ENCODE assay signal across 23 cellular contexts in genomic region chr1:217032715-217033367, GRCh38.
A peak's percentile ranks its signal among the peaks of the same experiment; 100 is the strongest.
DNase-seq lines count a peak whose midpoint lies in the region; ATAC-seq and TF ChIP-seq lines count a peak whose summit lies in the region.
"Had no signal": no experiment of that assay in that cellular context is flagged by ENCODE, and none has a peak within 500 bp of the region (broad histone marks: within the 10 kb centered on the region; RNA-seq: fewer than 3 reads in every experiment).

No MANE protein-coding gene starts in this region.

- TF ChIP-seq RAD21 in IMR-90 (IDR thresholded peaks at IDR 0.05; ENCODE audit: low read length), result no peak

- no peak overlapping the region for H2BK15ac ChIP-seq in IMR-90 (ENCODE audit: low read depth, low read length)

- no peak overlapping the region for H3K18ac ChIP-seq in IMR-90 (ENCODE audit: low read depth, low read length)

- H3K27me3 ChIP-seq in IMR-90 (ENCODE audit: control insufficient read depth, insufficient read depth, low read length) (no peaks in the 10 kb centered on the region), heart left ventricle (no peaks in the 10 kb centered on the region), right cardiac atrium (ENCODE audit: control insufficient read depth, insufficient read depth) (no peaks in the 10 kb centered on the region)

- dilution Hi-C loops in IMR-90 (cut with HindIII; ENCODE audit: low sequenced_read_pairs, unreplicated experiment), result no loop called here

- peak; percentile 18 for DNase-seq in DMS53 (lab: John Stamatoyannopoulos, UW)
- no peak for DNase-seq in DMS53 treated with DMSO at 0.1 percent for 48 hours (lab: John Stamatoyannopoulos, UW; ENCODE audit: unreplicated experiment)
- no peak for DNase-seq in IMR-90
- DNase-seq in heart left ventricle, result no peak
- DNase-seq in right cardiac atrium, result peak in 1 of 3 donors; percentile 33
- no peak for DNase-seq in activated CD4-positive, alpha-beta T cell treated with anti-CD3 and anti-CD28 coated beads, Interleukin-2, amount 10 ng/mL, durations not matched to agents 24 days and 14 days
- DNase-seq in SW 1271 (lab: John Stamatoyannopoulos, UW), result no peak
- no peak for DNase-seq in GM10266 (ENCODE audit: extremely low spot score)
- DNase-seq: AML-193; Caco-2; CD4-positive, alpha-beta T cell; DMS79 treated with DMSO at 0.1 percent for 48 hours; GF-D8; GM23248; H7; HFFc6 had no signal

- no TSS peak for BruUV-seq in IMR-90 (replicated peaks; lab: Mats Ljungman, UMichigan)

- POLR2A ChIA-PET in IMR-90 (lab: Charles Lee; ENCODE audit: unreplicated experiment), result no interaction called here

- H3K4me2 ChIP-seq in IMR-90 (ENCODE audit: low read depth, low read length), result no peak overlapping the region
- H3K4me2 ChIP-seq: A549 had no signal

- H3K9ac ChIP-seq in IMR-90 (ENCODE audit: low read depth, low read length), result no peak overlapping the region
- H3K9ac ChIP-seq: GM23248 had no signal

- no peak overlapping the region for H2BK5ac ChIP-seq in IMR-90 (ENCODE audit: low read depth, low read length, poor library complexity, severe bottlenecking)

- no peaks in the 10 kb centered on the region; the same call in 1 of the 2 replicates for H3K9me1 ChIP-seq in IMR-90 (ENCODE audit: insufficient read depth, low read length)

- H3K9me3 Mint-ChIP-seq in activated CD4-positive, alpha-beta T cell treated with anti-CD3 and anti-CD28 coated beads, Interleukin-2, amount 10 ng/mL, durations not matched to agents 24 days and 14 days, result no peaks in the 10 kb centered on the region

- H3K36me3 ChIP-seq in IMR-90 (ENCODE audit: control insufficient read depth, insufficient read depth, low read length), result no peaks in the 10 kb centered on the region
- H3K36me3 ChIP-seq in heart left ventricle, result no peaks in the 10 kb centered on the region

- H3K4me3 ChIP-seq in IMR-90 (ENCODE audit: insufficient read depth, low read depth, low read length) (no peak overlapping the region), heart left ventricle (no peak overlapping the region), right cardiac atrium (ENCODE audit: low read length) (no peak overlapping the region)
- H3K4me3 ChIP-seq: A549, GM12878, GM23248 had no signal

- H3K4me3 Mint-ChIP-seq in activated CD4-positive, alpha-beta T cell treated with anti-CD3 and anti-CD28 coated beads, Interleukin-2, amount 10 ng/mL, durations not matched to agents 24 days and 14 days, result no peak overlapping the region
- H3K4me3 Mint-ChIP-seq: CD4-positive, alpha-beta T cell; HFFc6; IgD-negative memory B cell had no signal

- H3K14ac ChIP-seq in IMR-90 (replicated peaks; ENCODE audit: low read depth, low read length), result no peak overlapping the region

- no peak overlapping the region for H3K4ac ChIP-seq in IMR-90 (ENCODE audit: low read depth, low read length)

- no peaks in the 10 kb centered on the region for H3K27me3 Mint-ChIP-seq in activated CD4-positive, alpha-beta T cell treated with anti-CD3 and anti-CD28 coated beads, Interleukin-2, amount 10 ng/mL, durations not matched to agents 24 days and 14 days
- H3K27me3 Mint-ChIP-seq: CD4-positive, alpha-beta T cell; IgD-negative memory B cell had no signal

- H3K27ac ChIP-seq in IMR-90 (ENCODE audit: insufficient read depth, low read length), result no peak overlapping the region
- H3K27ac ChIP-seq in heart left ventricle, result peak overlapping the region in 4 of 12 donors; percentile 24 to 55 (median 44)
- peak overlapping the region; percentile 72 for H3K27ac ChIP-seq in right cardiac atrium (ENCODE audit: low read length)
- H3K27ac ChIP-seq: 22Rv1, A549, C4-2B, GM23248, HL-60 had no signal

- no peaks in the 10 kb centered on the region for H3K4me1 Mint-ChIP-seq in activated CD4-positive, alpha-beta T cell treated with anti-CD3 and anti-CD28 coated beads, Interleukin-2, amount 10 ng/mL, durations not matched to agents 24 days and 14 days
- H3K4me1 Mint-ChIP-seq: IgD-negative memory B cell had no signal

- H2BK120ac ChIP-seq in IMR-90 (ENCODE audit: low read depth, low read length), result no peak overlapping the region

- no peak overlapping the region for H4K8ac ChIP-seq in IMR-90 (ENCODE audit: low read depth in 2 of 2, low read length in 2 of 2)

- H4K20me1 ChIP-seq in IMR-90 (ENCODE audit: insufficient read depth, low read length), result no peaks in the 10 kb centered on the region

- H3K4me1 ChIP-seq in IMR-90 (ENCODE audit: control insufficient read depth, insufficient read depth, low read length) (peaks cover 5% of the 10 kb centered on the region), heart left ventricle (peaks cover 0 to 23% (median 8%) of the 10 kb centered on the region in 12 donors), right cardiac atrium (ENCODE audit: control insufficient read depth, insufficient read depth, low read length) (peaks cover 7% of the 10 kb centered on the region)
- H3K4me1 ChIP-seq: Caco-2 had no signal

- H3K36me3 Mint-ChIP-seq in activated CD4-positive, alpha-beta T cell treated with anti-CD3 and anti-CD28 coated beads, Interleukin-2, amount 10 ng/mL, durations not matched to agents 24 days and 14 days (ENCODE audit: low read depth), result no peaks in the 10 kb centered on the region
- H3K36me3 Mint-ChIP-seq: IgD-negative memory B cell had no signal

- no peak overlapping the region for H3K23ac ChIP-seq in IMR-90 (ENCODE audit: low read depth, low read length)

- CTCF ChIA-PET in IMR-90 (lab: Yijun Ruan, JAX), result interaction anchor here (0.7 kb wide), 1 partner anchor 11 kb away, joined by 3 read pairs; no protein-coding TSS in a partner anchor

- no peaks in the 10 kb centered on the region for H3K79me1 ChIP-seq in IMR-90 (ENCODE audit: low read depth in 1 of 2, low read length in 2 of 2)

- no peak overlapping the region for H2AK9ac ChIP-seq in IMR-90 (replicated peaks; ENCODE audit: low read depth, low read length, poor library complexity)

- no peak for ATAC-seq in IMR-90 (ENCODE audit: low read depth)
- ATAC-seq in heart left ventricle, result peak; percentile 62 to 74 (median 72)
- peak in 1 of 2 donors; percentile 54 for ATAC-seq in right cardiac atrium
- ATAC-seq: A549, GM12878, HCT116 had no signal

- no peak overlapping the region for H2BK20ac ChIP-seq in IMR-90 (ENCODE audit: low read depth, low read length)

- no peak overlapping the region for H4K5ac ChIP-seq in IMR-90 (ENCODE audit: low read depth, low read length)

- H4K91ac ChIP-seq in IMR-90 (ENCODE audit: insufficient read depth, low read depth, low read length), result no peak overlapping the region

- no CpG with 5 or more reads among the region's 4 CpGs for WGBS in IMR-90 (ENCODE audit: extremely low coverage in 2 of 2, insufficient read length in 1 of 2), 2 experiments
- 49 to 67% (median 53%) methylated on average over 4 of the region's 4 CpGs for WGBS in heart left ventricle, 4 donors
- WGBS in right cardiac atrium, result 67% methylated on average over 4 of the region's 4 CpGs

- no peak overlapping the region for H2AK5ac ChIP-seq in IMR-90 (ENCODE audit: low read depth, low read length)

- TF ChIP-seq CTCF in IMR-90 (conservative IDR thresholded peaks at IDR 0.05; ENCODE audit: low read depth, low read length), result no peak
- TF ChIP-seq CTCF in heart left ventricle (IDR thresholded peaks at IDR 0.05), result no peak
- no peak for TF ChIP-seq CTCF in GM10266 (IDR thresholded peaks at IDR 0.05; ENCODE audit: control insufficient read depth, insufficient read depth, low read depth, missing control alignments)

- H3K9me3 ChIP-seq in IMR-90 (ENCODE audit: control insufficient read depth, insufficient read depth, low read length) (no peaks in the 10 kb centered on the region), heart left ventricle (peaks cover 0 to 2% (median 0%) of the 10 kb centered on the region in 12 donors), right cardiac atrium (ENCODE audit: control insufficient read depth, low read length) (no peaks in the 10 kb centered on the region)
- H3K9me3 ChIP-seq: A549, Caco-2 had no signal

- H2AFZ ChIP-seq in IMR-90 (replicated peaks; ENCODE audit: low read length, poor library complexity), result no peak overlapping the region
- H2AFZ ChIP-seq: GM23248 had no signal

- TF ChIP-seq POLR2A in IMR-90 (IDR thresholded peaks at IDR 0.05; ENCODE audit: low read depth, low read length) (no peak), heart left ventricle (IDR thresholded peaks at IDR 0.05) (no peak)

- no peak overlapping the region for H3K56ac ChIP-seq in IMR-90 (ENCODE audit: extremely low read depth, insufficient read depth, low read length)

- in situ Hi-C loops in IMR-90 (cut with MboI; ENCODE audit: low sequenced_read_pairs), result no loop called here

- intact Hi-C loops in IMR-90 (cut with micrococcal nuclease), result no loop called here
- intact Hi-C loops in heart left ventricle (cut with DNase I), result no loop called here
- intact Hi-C loops in right cardiac atrium (cut with DNase I), result no loop called here
- intact Hi-C loops in activated CD4-positive, alpha-beta T cell treated with anti-CD3 and anti-CD28 coated beads, Interleukin-2, amount 10 ng/mL, durations not matched to agents 24 days and 14 days (cut with micrococcal nuclease), result no loop called here

- no peak overlapping the region for H3K27ac Mint-ChIP-seq in activated CD4-positive, alpha-beta T cell treated with anti-CD3 and anti-CD28 coated beads, Interleukin-2, amount 10 ng/mL, durations not matched to agents 24 days and 14 days
- H3K27ac Mint-ChIP-seq: CD4-positive, alpha-beta T cell; HFFc6; IgD-negative memory B cell had no signal

TF ChIP-seq in IMR-90, 13 proteins besides CTCF, POLR2A, EP300 and RAD21:
- peak; percentile 85 for TF ChIP-seq CEBPB (IDR thresholded peaks at IDR 0.05; ENCODE audit: low read depth, low read length)
- no peak for TF ChIP-seq USF2 (IDR thresholded peaks at IDR 0.05; ENCODE audit: low read depth, low read length)
- no peak for TF ChIP-seq MXI1 (IDR thresholded peaks at IDR 0.05; ENCODE audit: borderline replicate concordance, low read depth, low read length)
- TF ChIP-seq RCOR1 (IDR thresholded peaks at IDR 0.05; ENCODE audit: insufficient replicate concordance, low read length), result no peak
- no peak for TF ChIP-seq FOS (IDR thresholded peaks at IDR 0.05; ENCODE audit: low read depth, low read length)
- TF ChIP-seq SMC3 (IDR thresholded peaks at IDR 0.05; ENCODE audit: low read depth, low read length), result no peak
- TF ChIP-seq RFX5 (IDR thresholded peaks at IDR 0.05; ENCODE audit: low read depth, low read length), result no peak
TF ChIP-seq in IMR-90: peak in this region for 1.
